Comparison of ENCODE assay signal across 16 cellular contexts in the genomic region with DNA sequence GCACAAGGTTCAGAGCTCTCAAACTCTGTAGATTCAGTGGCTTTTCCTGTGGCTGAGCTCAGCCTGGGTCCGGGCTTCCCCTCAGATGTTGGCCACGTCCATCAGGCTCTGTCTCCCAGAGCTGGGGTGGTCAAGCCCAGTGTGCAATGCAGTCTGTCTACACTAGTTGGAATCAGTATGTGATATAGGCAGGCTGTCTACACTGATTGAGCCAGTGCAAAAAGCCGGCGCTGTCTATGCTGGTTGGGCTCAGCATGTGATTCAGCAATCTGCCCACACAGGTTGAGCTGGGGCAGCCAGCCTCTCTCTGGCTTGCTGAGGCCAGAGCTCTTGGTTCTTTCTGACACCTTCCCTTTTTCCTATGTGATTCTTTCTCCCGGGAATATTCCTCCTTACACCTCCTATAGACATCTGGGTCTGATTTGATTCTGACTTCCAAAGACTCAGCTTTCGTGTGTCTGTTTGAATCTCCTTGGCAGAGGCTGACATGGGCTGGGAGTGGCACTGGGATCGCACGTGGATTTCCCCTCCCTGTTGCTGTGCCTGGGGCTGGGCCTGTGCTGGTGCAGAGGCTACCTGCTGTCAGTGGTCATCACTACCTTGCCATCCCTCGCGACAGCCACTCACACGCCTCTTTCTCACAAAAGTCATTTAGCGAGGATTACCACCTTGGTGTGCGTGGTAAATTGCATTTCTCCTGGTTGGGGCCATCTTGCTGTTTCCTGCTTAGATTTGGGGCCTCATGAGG. TPM values are rescaled to one million over a fixed set of nuclear protein-coding genes. Genes with fewer than 3 reads are reported as not detected.
"Had no signal": no experiment of that assay in that cellular context is flagged by ENCODE, and none has a peak within 500 bp of the region (broad histone marks: within the 10 kb centered on the region; RNA-seq: fewer than 3 reads in every experiment).

No MANE protein-coding gene starts in this region.

- H3K4me1 ChIP-seq: lower lobe of right lung, right atrium auricular region, tibial artery had no signal

- H3K27me3 ChIP-seq: brain microvascular endothelial cell, right atrium auricular region had no signal

- H3K36me3 ChIP-seq: brain microvascular endothelial cell, lower lobe of right lung, right atrium auricular region, tibial artery had no signal

- ATAC-seq: activated CD4-positive, alpha-beta T cell treated with anti-CD3 and anti-CD28 coated beads for 36 hours; activated CD8-positive, alpha-beta T cell treated with anti-CD3 and anti-CD28 coated beads for 36 hours; lower lobe of right lung had no signal

- DNase-seq: activated CD4-positive, alpha-beta T cell treated with anti-CD3 and anti-CD28 coated beads for 36 hours; activated CD8-positive, alpha-beta T cell treated with anti-CD3 and anti-CD28 coated beads for 36 hours; activated T-cell treated with anti-CD3 and anti-CD28 coated beads for 4 hours; brain microvascular endothelial cell; dermis blood vessel endothelial cell; hippocampal formation; lower lobe of right lung; naive B cell; small intestine; T-helper 1 cell; tibial artery had no signal

- H3K36me3 Mint-ChIP-seq: naive B cell had no signal

- H3K27ac Mint-ChIP-seq: activated CD4-positive, alpha-beta T cell treated with anti-CD3 and anti-CD28 coated beads for 36 hours; activated CD8-positive, alpha-beta T cell treated with anti-CD3 and anti-CD28 coated beads for 36 hours; activated naive CD4-positive, alpha-beta T cell treated with anti-CD3 and anti-CD28 coated beads, Interleukin-2, amount 50 U/mL, for 24 hours; activated T-helper 2 cell treated with anti-CD3 and anti-CD28 coated beads, Interferon-gamma antibody, Interleukin-2, Interleukin-4, amounts not matched to agents 10 μg/mL and 5 μg/mL and 100 μg/mL, durations not matched to agents 14 hours and 24 hours and 36 hours; naive B cell had no signal

- H3K4me3 ChIP-seq: lower lobe of right lung, right atrium auricular region, tibial artery had no signal

- H3K9me3 Mint-ChIP-seq: activated CD8-positive, alpha-beta T cell treated with anti-CD3 and anti-CD28 coated beads for 36 hours; activated naive CD4-positive, alpha-beta T cell treated with anti-CD3 and anti-CD28 coated beads, Interleukin-2, amount 50 U/mL, for 24 hours; activated T-helper 2 cell treated with anti-CD3 and anti-CD28 coated beads, Interferon-gamma antibody, Interleukin-2, Interleukin-4, amounts not matched to agents 10 μg/mL and 5 μg/mL and 100 μg/mL, durations not matched to agents 14 hours and 24 hours and 36 hours had no signal

- H3K27ac ChIP-seq: brain microvascular endothelial cell, lower lobe of right lung, right atrium auricular region, tibial artery, VCaP had no signal

- H3K9me3 ChIP-seq: lower lobe of right lung, right atrium auricular region, tibial artery had no signal

- H3K4me1 Mint-ChIP-seq: activated CD4-positive, alpha-beta T cell treated with anti-CD3 and anti-CD28 coated beads for 36 hours; activated naive CD4-positive, alpha-beta T cell treated with anti-CD3 and anti-CD28 coated beads, Interleukin-2, amount 50 U/mL, for 24 hours; naive B cell had no signal

- H3K4me3 Mint-ChIP-seq: activated CD4-positive, alpha-beta T cell treated with anti-CD3 and anti-CD28 coated beads for 36 hours; activated CD8-positive, alpha-beta T cell treated with anti-CD3 and anti-CD28 coated beads for 36 hours; activated naive CD4-positive, alpha-beta T cell treated with anti-CD3 and anti-CD28 coated beads, Interleukin-2, amount 50 U/mL, for 24 hours; naive B cell had no signal

- FAIRE-seq: small intestine had no signal

RNA-seq across cellular contexts. Expression of gene CHST8, which starts 9.3 kb away (rescaled TPM):
- total RNA-seq: activated CD4-positive, alpha-beta T cell treated with anti-CD3 and anti-CD28 coated beads for 36 hours; activated CD8-positive, alpha-beta T cell treated with anti-CD3 and anti-CD28 coated beads for 36 hours; activated T-helper 2 cell treated with anti-CD3 and anti-CD28 coated beads, Interferon-gamma antibody, Interleukin-2, Interleukin-4, amounts not matched to agents 10 μg/mL and 5 μg/mL and 100 μg/mL, durations not matched to agents 14 hours and 24 hours and 36 hours; dermis blood vessel endothelial cell; epithelial cell of proximal tubule; lower lobe of right lung had no signal
